Comparison of ENCODE assay signal across 9 cellular contexts in the genomic region with DNA sequence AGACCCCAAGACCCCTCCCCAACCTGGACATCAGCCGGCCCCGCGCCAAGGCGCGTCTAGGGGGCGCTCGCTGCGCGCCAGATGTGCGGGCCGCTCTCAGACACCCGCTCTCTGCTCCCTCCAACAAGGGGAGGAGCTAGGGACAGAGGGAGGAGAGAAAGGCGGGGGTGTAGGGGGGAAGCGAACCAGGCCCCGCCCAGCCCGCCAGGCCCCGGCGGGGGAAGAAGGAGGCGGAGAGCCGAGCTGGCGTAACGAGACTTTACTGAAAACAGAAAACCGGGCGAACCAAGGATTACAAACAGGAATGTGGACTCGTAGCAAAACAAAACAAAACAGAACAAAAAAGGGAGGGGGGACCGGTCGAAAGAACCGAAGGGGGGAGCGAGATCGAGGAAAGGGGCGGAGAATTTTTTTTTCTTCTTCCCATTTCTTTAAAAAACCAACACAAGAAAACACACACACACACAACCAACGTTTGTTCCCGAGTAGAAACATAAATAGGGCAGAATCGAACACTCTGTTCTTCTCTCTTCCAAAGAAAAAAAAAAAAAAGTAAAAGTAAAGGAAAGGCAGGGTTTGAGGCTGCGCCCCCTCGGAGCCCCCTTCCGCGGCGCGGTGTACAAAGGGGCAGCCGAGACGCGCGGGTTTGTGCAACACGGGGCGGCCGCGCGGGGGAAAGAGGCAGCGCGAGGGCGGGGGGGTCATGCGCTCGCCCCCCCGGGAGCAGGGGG. TPM values are rescaled to one million over a fixed set of nuclear protein-coding genes. Genes with fewer than 3 reads are reported as not detected.
DNase-seq lines count a peak whose midpoint lies in the region; ATAC-seq and TF ChIP-seq lines count a peak whose summit lies in the region.
"Had no signal": no experiment of that assay in that cellular context is flagged by ENCODE, and none has a peak within 500 bp of the region (broad histone marks: within the 10 kb centered on the region; RNA-seq: fewer than 3 reads in every experiment).

No MANE protein-coding gene starts in this region.

- intact Hi-C loops in left cardiac atrium (cut with DNase I): loop anchor here (1.0 to 10.0 kb wide), 3 partner anchors 44 to 115 kb away; a partner anchor contains a TSS
- intact Hi-C loops in posterior cingulate gyrus (cut with DNase I): loop anchor here (1.0 to 10.0 kb wide), 4 partner anchors 43 to 135 kb away; a partner anchor contains a TSS

- H3K36me3 Mint-ChIP-seq in T-cell: peaks cover 15% of the 10 kb centered on the region

- no peaks in the 10 kb centered on the region for H3K27me3 Mint-ChIP-seq in T-cell

- H3K36me3 ChIP-seq in upper lobe of left lung: peaks cover 3 to 35% (median 16%) of the 10 kb centered on the region in 4 donors

- POLR2A ChIA-PET in T-cell (lab: Charles Lee): interaction anchor here (0.6 to 5.1 kb wide), 23 partner anchors 9 to 858 kb away, joined by 3 to 95 read pairs (median 5); a partner anchor contains a TSS

- H3K4me1 Mint-ChIP-seq in T-cell: peaks cover 47 to 52% (median 52%) of the 10 kb centered on the region in 3 donors

- peak overlapping the region; percentile 98 to 99 for H3K27ac Mint-ChIP-seq in T-cell

- H3K4me1 ChIP-seq in upper lobe of left lung: peaks cover 47 to 59% (median 53%) of the 10 kb centered on the region in 4 donors

- peak in 1 of 4 donors; percentile 13 for TF ChIP-seq EP300 in upper lobe of left lung (IDR thresholded peaks at IDR 0.05)

- H3K27ac ChIP-seq in C4-2B (peak overlapping the region; percentile 96), upper lobe of left lung (peak overlapping the region; percentile 100)

- no peaks in the 10 kb centered on the region for H3K9me3 Mint-ChIP-seq in T-cell

- H3K4me3 ChIP-seq in upper lobe of left lung: peak overlapping the region; percentile 63 to 99 (median 90)

- 0 to 1% methylated on average over 50 to 54 of the region's 55 CpGs for WGBS in upper lobe of left lung, 2 donors

- DNase-seq in NCI-H146 (lab: John Stamatoyannopoulos, UW): peak; percentile 97
- peak; percentile 86 to 95 (median 91) for DNase-seq in T-cell
- peak; percentile 93 for DNase-seq in amniotic epithelial cell (ENCODE audit: low read depth)
- peak; percentile 92 for DNase-seq in left cardiac atrium
- DNase-seq in posterior cingulate gyrus: peak; percentile 82 to 99 (median 92)
- DNase-seq in upper lobe of left lung: peak; percentile 93 to 96

- peak in 3 of 4 donors; percentile 55 to 96 (median 95) for TF ChIP-seq POLR2A in upper lobe of left lung (IDR thresholded peaks at IDR 0.05)

- H3K9me3 ChIP-seq in upper lobe of left lung: no peaks in the 10 kb centered on the region

- peak overlapping the region; percentile 94 to 98 (median 96) for H3K4me3 Mint-ChIP-seq in T-cell

- CTCF ChIA-PET in T-cell (lab: Charles Lee): interaction anchor here (0.5 to 4.2 kb wide), 13 partner anchors 9 to 272 kb away, joined by 3 to 37 read pairs (median 5); a partner anchor contains a TSS

- no peaks in the 10 kb centered on the region for H3K27me3 ChIP-seq in upper lobe of left lung

- peak; percentile 21 for ATAC-seq in GM21737 (IDR thresholded peaks at IDR 0.05; ENCODE audit: unreplicated experiment)
- peak; percentile 17 to 55 (median 48) for ATAC-seq in T-cell (replicated peaks in 1 of 4)
- ATAC-seq in left cardiac atrium: peak; percentile 65 to 71
- ATAC-seq in upper lobe of left lung (ENCODE audit: low FRiP score in 2 of 2): peak; percentile 65 to 91

- TF ChIP-seq CTCF in C4-2B (conservative IDR thresholded peaks at IDR 0.05) (peak; percentile 89), upper lobe of left lung (IDR thresholded peaks at IDR 0.05) (peak; percentile 87 to 98 (median 89))

RNA-seq across cellular contexts. Expression of a gene that starts 1.7 kb away (rescaled TPM):
- 1,000 to 10,000 TPM in 1 of 5 donors, 100 to 1,000 TPM in 4; 247 to 1,161 (median 272) TPM for total RNA-seq in T-cell
- 100 to 1,000 TPM; 122 to 169 TPM for total RNA-seq in left cardiac atrium
- 1,000 to 10,000 TPM in 1 of 6 donors, 100 to 1,000 TPM in 5; 281 to 1,101 (median 639) TPM for total RNA-seq in upper lobe of left lung

RNA-seq across cellular contexts. Expression of a gene that starts 5.4 kb away (rescaled TPM):
- total RNA-seq in T-cell (10 to 100 TPM in 2 of 5 donors, 1 to 10 TPM in 3; 4.1 to 42.8 (median 6.3) TPM), left cardiac atrium (1 to 10 TPM in 1 of 2 donors, under 1 TPM in 1; 0.91 to 1.3 TPM), upper lobe of left lung (10 to 100 TPM in 3 of 6 donors, 1 to 10 TPM in 3; 6.3 to 58.7 (median 11.7) TPM)

RNA-seq across cellular contexts. Expression of a gene that starts 43.2 kb away (rescaled TPM):
- total RNA-seq in T-cell: 10 to 100 TPM; 58.5 to 82.7 (median 69.1) TPM
- 10 to 100 TPM; 68.9 to 79.0 TPM for total RNA-seq in left cardiac atrium
- total RNA-seq in upper lobe of left lung: 100 to 1,000 TPM in 4 of 6 donors, 10 to 100 TPM in 2; 39.8 to 147 (median 107) TPM

RNA-seq across cellular contexts. Expression of a gene that starts 53.4 kb away (rescaled TPM):
- total RNA-seq in T-cell: not detected
- total RNA-seq in left cardiac atrium: under 1 TPM in 1 of 2 donors, not detected in 1; 0.55 TPM
- 100 to 1,000 TPM in 1 of 6 donors, 10 to 100 TPM in 4, 1 to 10 TPM in 1; 6.4 to 479 (median 21.0) TPM for total RNA-seq in upper lobe of left lung
- total RNA-seq: activated CD8-positive, alpha-beta memory T cell treated with anti-CD3 and anti-CD28 coated beads for 36 hours had no signal

Comparison
In these comparisons a context has a peak if more than half of its experiments do, and no peak if none do; other contexts are left out.
1. Peak in every context shown above with its lines: DNase-seq, ATAC-seq, H3K4me3 ChIP-seq and H3K27ac ChIP-seq.
2. ATAC-seq: peak in every context shown above with its lines; median percentile 78 in upper lobe of left lung; 68 in left cardiac atrium; 48 in T-cell; 21 in GM21737.